16 cellular contexts compared by ENCODE assay signal in genomic region chr16:88680554-88681083, GRCh38. TPM values are rescaled to one million over a fixed set of nuclear protein-coding genes. Genes with fewer than 3 reads are reported as not detected.
DNase-seq lines count a peak whose midpoint lies in the region; ATAC-seq and TF ChIP-seq lines count a peak whose summit lies in the region.
"Had no signal": no experiment of that assay in that cellular context is flagged by ENCODE, and none has a peak within 500 bp of the region (broad histone marks: within the 10 kb centered on the region; RNA-seq: fewer than 3 reads in every experiment).

No MANE protein-coding gene starts in this region.

- no peak for DNase-seq in activated CD4-positive, alpha-beta T cell treated with anti-CD3 and anti-CD28 coated beads, Interleukin-2, amount 10 ng/mL, durations not matched to agents 7 days and 5 days
- DNase-seq in activated CD4-positive, alpha-beta T cell treated with anti-CD3 and anti-CD28 coated beads, Interleukin-2, amount 50 U/mL, for 48 hours: no peak
- no peak for DNase-seq in GM23338 (ENCODE audit: low spot score)
- DNase-seq in activated CD4-positive, alpha-beta memory T cell treated with anti-CD3 and anti-CD28 coated beads for 36 hours: no peak
- no peak for DNase-seq in naive thymus-derived CD4-positive, alpha-beta T cell
- DNase-seq in RPMI8226: no peak
- DNase-seq: MV-4-11, NCI-H1930, SHP77 had no signal

- no peaks in the 10 kb centered on the region; the same call in 1 of the 2 replicates for H3F3A ChIP-seq in GM23338 (replicated peaks; ENCODE audit: low read depth)

- POLR2A ChIA-PET in activated CD4-positive, alpha-beta T cell treated with anti-CD3 and anti-CD28 coated beads, Interleukin-2, amount 10 ng/mL, durations not matched to agents 7 days and 5 days (lab: Charles Lee): no interaction called here
- POLR2A ChIA-PET in activated CD4-positive, alpha-beta memory T cell treated with anti-CD3 and anti-CD28 coated beads for 36 hours (lab: Charles Lee): interaction anchor here (0.9 to 2.3 kb wide), 3 partner anchors 20 to 110 kb away, joined by 3 to 16 read pairs (median 4); partner anchors contain the start of genes CTU2, RNF166 and ZC3H18
- POLR2A ChIA-PET in naive thymus-derived CD4-positive, alpha-beta T cell (lab: Charles Lee): interaction anchor here (0.7 to 4.1 kb wide), 6 partner anchors 9 to 110 kb away, joined by 5 to 47 read pairs (median 6); partner anchors contain the start of genes CTU2 and RNF166

- H4K20me1 ChIP-seq in GM23338 (replicated peaks; ENCODE audit: insufficient read depth): 0 out of 2 replicates have a peak, but pooled peaks cover 5% of the 10 kb centered on the region

- H3K9me3 ChIP-seq in naive thymus-derived CD4-positive, alpha-beta T cell (ENCODE audit: control insufficient read depth in 2 of 3, low read length in 3 of 3): no peaks in the 10 kb centered on the region
- H3K9me3 ChIP-seq: upper lobe of left lung had no signal

- peak overlapping the region; percentile 59 for H3K4me3 Mint-ChIP-seq in activated CD4-positive, alpha-beta T cell treated with anti-CD3 and anti-CD28 coated beads, Interleukin-2, amount 10 ng/mL, durations not matched to agents 7 days and 5 days
- no peak overlapping the region for H3K4me3 Mint-ChIP-seq in GM23338
- peak overlapping the region; percentile 65 for H3K4me3 Mint-ChIP-seq in activated CD4-positive, alpha-beta memory T cell treated with anti-CD3 and anti-CD28 coated beads for 36 hours
- H3K4me3 Mint-ChIP-seq in naive thymus-derived CD4-positive, alpha-beta T cell: peak overlapping the region in 6 of 10 donors; percentile 74 to 86 (median 82)

- H3K27me3 ChIP-seq in GM23338 (ENCODE audit: insufficient read depth): no peaks in the 10 kb centered on the region
- no peaks in the 10 kb centered on the region for H3K27me3 ChIP-seq in naive thymus-derived CD4-positive, alpha-beta T cell (ENCODE audit: control insufficient read depth in 2 of 2, insufficient read depth in 2 of 2, low read length in 2 of 2)

- H3K79me2 ChIP-seq in GM23338 (replicated peaks; ENCODE audit: insufficient read depth): peaks cover 4% of the 10 kb centered on the region

- no peaks in the 10 kb centered on the region; the same call in 1 of the 2 replicates for H3K36me3 ChIP-seq in GM23338 (ENCODE audit: insufficient read depth)
- peaks cover 0 to 52% (median 13%) of the 10 kb centered on the region in 3 experiments for H3K36me3 ChIP-seq in naive thymus-derived CD4-positive, alpha-beta T cell (ENCODE audit: control insufficient read depth in 2 of 3, insufficient read depth in 3 of 3, low read length in 3 of 3)

- no peaks in the 10 kb centered on the region for H3K9me2 ChIP-seq in GM23338 (ENCODE audit: insufficient read depth)

- peaks cover 9% of the 10 kb centered on the region for H3K4me1 ChIP-seq in GM23338 (ENCODE audit: insufficient read depth)
- H3K4me1 ChIP-seq in naive thymus-derived CD4-positive, alpha-beta T cell (ENCODE audit: control insufficient read depth in 2 of 2, insufficient read depth in 2 of 2, low read length in 2 of 2): peaks cover 23 to 38% of the 10 kb centered on the region in 2 donors

- H3K9me3 Mint-ChIP-seq in activated CD4-positive, alpha-beta T cell treated with anti-CD3 and anti-CD28 coated beads, Interleukin-2, amount 10 ng/mL, durations not matched to agents 7 days and 5 days: no peaks in the 10 kb centered on the region
- H3K9me3 Mint-ChIP-seq in GM23338: no peaks in the 10 kb centered on the region
- H3K9me3 Mint-ChIP-seq in activated CD4-positive, alpha-beta memory T cell treated with anti-CD3 and anti-CD28 coated beads for 36 hours: no peaks in the 10 kb centered on the region
- H3K9me3 Mint-ChIP-seq in naive thymus-derived CD4-positive, alpha-beta T cell: no peaks in the 10 kb centered on the region

- intact Hi-C loops in activated CD4-positive, alpha-beta memory T cell treated with anti-CD3 and anti-CD28 coated beads for 36 hours (cut with micrococcal nuclease): loop anchor here (1.0 to 10.0 kb wide), 4 partner anchors 21 to 102 kb away; partner anchors contain the start of genes CYBA and IL17C
- intact Hi-C loops in naive thymus-derived CD4-positive, alpha-beta T cell (cut with micrococcal nuclease): loop anchor here (1.0 to 10.0 kb wide), 4 partner anchors 17 to 226 kb away; partner anchors contain the start of genes CYBA (in 1 of the 2), MVD (in 1 of the 2) and ZFPM1 (in 1 of the 2)

- H3K36me3 Mint-ChIP-seq in activated CD4-positive, alpha-beta T cell treated with anti-CD3 and anti-CD28 coated beads, Interleukin-2, amount 10 ng/mL, durations not matched to agents 7 days and 5 days (ENCODE audit: low read depth): peaks cover 29% of the 10 kb centered on the region
- H3K36me3 Mint-ChIP-seq in GM23338 (ENCODE audit: low read depth): peaks cover 3% of the 10 kb centered on the region; the same call in 2 of the 3 replicates
- peaks cover 4% of the 10 kb centered on the region for H3K36me3 Mint-ChIP-seq in activated CD4-positive, alpha-beta memory T cell treated with anti-CD3 and anti-CD28 coated beads for 36 hours
- H3K36me3 Mint-ChIP-seq in naive thymus-derived CD4-positive, alpha-beta T cell: peaks cover 0 to 14% (median 0%) of the 10 kb centered on the region in 5 donors

- CTCF ChIA-PET in activated CD4-positive, alpha-beta T cell treated with anti-CD3 and anti-CD28 coated beads, Interleukin-2, amount 10 ng/mL, durations not matched to agents 7 days and 5 days (lab: Charles Lee): interaction anchor here (0.6 to 1.2 kb wide), 2 partner anchors 52 to 83 kb away, joined by 3 read pairs; no protein-coding TSS in a partner anchor
- CTCF ChIA-PET in activated CD4-positive, alpha-beta memory T cell treated with anti-CD3 and anti-CD28 coated beads for 36 hours (lab: Charles Lee): interaction anchor here (0.6 to 1.5 kb wide), 8 partner anchors 9 to 126 kb away, joined by 3 to 6 read pairs (median 4); no protein-coding TSS in a partner anchor
- CTCF ChIA-PET in naive thymus-derived CD4-positive, alpha-beta T cell (lab: Charles Lee): interaction anchor here (0.5 to 1.0 kb wide), 4 partner anchors 11 to 560 kb away, joined by 3 to 4 read pairs (median 3); no protein-coding TSS in a partner anchor

- TF ChIP-seq CTCF in GM23338 (conservative IDR thresholded peaks at IDR 0.05; ENCODE audit: low read depth in 2 of 2): no peak

- no peak overlapping the region for H3K4me3 ChIP-seq in GM23338
- no peak overlapping the region for H3K4me3 ChIP-seq in naive thymus-derived CD4-positive, alpha-beta T cell (ENCODE audit: low read length)
- H3K4me3 ChIP-seq: upper lobe of left lung had no signal

- H3K27ac ChIP-seq in GM23338 (ENCODE audit: low read depth): no peak overlapping the region
- peak overlapping the region; percentile 4 for H3K27ac ChIP-seq in naive thymus-derived CD4-positive, alpha-beta T cell (ENCODE audit: low read depth, low read length)

- H3K4me2 ChIP-seq in GM23338: no peak overlapping the region

- H3K4me1 Mint-ChIP-seq in activated CD4-positive, alpha-beta T cell treated with anti-CD3 and anti-CD28 coated beads, Interleukin-2, amount 10 ng/mL, durations not matched to agents 7 days and 5 days: peaks cover 39% of the 10 kb centered on the region
- peaks cover 7% of the 10 kb centered on the region for H3K4me1 Mint-ChIP-seq in GM23338
- peaks cover 40% of the 10 kb centered on the region for H3K4me1 Mint-ChIP-seq in activated CD4-positive, alpha-beta memory T cell treated with anti-CD3 and anti-CD28 coated beads for 36 hours (ENCODE audit: low read depth)
- peaks cover 22 to 47% (median 32%) of the 10 kb centered on the region in 7 donors for H3K4me1 Mint-ChIP-seq in naive thymus-derived CD4-positive, alpha-beta T cell

- ATAC-seq in GM23338: no peak
- ATAC-seq in naive thymus-derived CD4-positive, alpha-beta T cell: no peak
- no peak for ATAC-seq in esophagus mucosa
- ATAC-seq in HG02588 (IDR thresholded peaks at IDR 0.05; ENCODE audit: unreplicated experiment): no peak
- ATAC-seq: right cardiac atrium had no signal

- no peak overlapping the region for H2AFZ ChIP-seq in GM23338

- no peaks in the 10 kb centered on the region for H3K27me3 Mint-ChIP-seq in activated CD4-positive, alpha-beta T cell treated with anti-CD3 and anti-CD28 coated beads, Interleukin-2, amount 10 ng/mL, durations not matched to agents 7 days and 5 days
- peaks cover 21% of the 10 kb centered on the region for H3K27me3 Mint-ChIP-seq in GM23338 (ENCODE audit: insufficient read depth, low read depth, poor library complexity)
- H3K27me3 Mint-ChIP-seq in activated CD4-positive, alpha-beta memory T cell treated with anti-CD3 and anti-CD28 coated beads for 36 hours: no peaks in the 10 kb centered on the region
- no peaks in the 10 kb centered on the region for H3K27me3 Mint-ChIP-seq in naive thymus-derived CD4-positive, alpha-beta T cell

- peak overlapping the region; percentile 96 for H3K27ac Mint-ChIP-seq in activated CD4-positive, alpha-beta T cell treated with anti-CD3 and anti-CD28 coated beads, Interleukin-2, amount 10 ng/mL, durations not matched to agents 7 days and 5 days
- H3K27ac Mint-ChIP-seq in GM23338: 0 out of 2 replicates have a peak overlapping the region, but pooled peaks have one; percentile 70
- H3K27ac Mint-ChIP-seq in activated CD4-positive, alpha-beta memory T cell treated with anti-CD3 and anti-CD28 coated beads for 36 hours: peak overlapping the region; percentile 96
- peak overlapping the region in 7 of 9 donors; percentile 42 to 94 (median 89) for H3K27ac Mint-ChIP-seq in naive thymus-derived CD4-positive, alpha-beta T cell

RNA-seq across cellular contexts. Expression of gene SNAI3, which starts 5.7 kb away (rescaled TPM):
- total RNA-seq in activated CD4-positive, alpha-beta T cell treated with anti-CD3 and anti-CD28 coated beads, Interleukin-2, amount 10 ng/mL, durations not matched to agents 7 days and 5 days: 10 to 100 TPM; 21.0 to 24.2 TPM
- total RNA-seq in GM23338 (2014; rRNA removed; shearing (Covaris generic)): 19.2 and 19.4 TPM in 2 replicates
- 10.0 and 10.3 TPM in 2 replicates for polyA plus RNA-seq in GM23338 (2016; fragmentation: Nextera tagmentation; extraction: Ambion mirVana)
- total RNA-seq in activated CD4-positive, alpha-beta memory T cell treated with anti-CD3 and anti-CD28 coated beads for 36 hours: 1 to 10 TPM; 5.5 to 5.8 TPM
- total RNA-seq in naive thymus-derived CD4-positive, alpha-beta T cell: 10 to 100 TPM in 1 of 5 experiments, 1 to 10 TPM in 4; 2.7 to 13.0 (median 6.1) TPM
- polyA plus RNA-seq in naive thymus-derived CD4-positive, alpha-beta T cell: 10 to 100 TPM in 1 of 2 donors, 1 to 10 TPM in 1; 6.5 to 13.5 TPM
- 0.28 TPM for total RNA-seq in esophagus mucosa
- total RNA-seq: bronchial epithelial cell, dermis blood vessel endothelial cell, NCI-H460 had no signal

RNA-seq across cellular contexts. Expression of gene MVD, which starts 17.7 kb away (rescaled TPM):
- 10 to 100 TPM; 65.3 to 72.3 TPM for total RNA-seq in activated CD4-positive, alpha-beta T cell treated with anti-CD3 and anti-CD28 coated beads, Interleukin-2, amount 10 ng/mL, durations not matched to agents 7 days and 5 days
- 144 and 149 TPM in 2 replicates for total RNA-seq in GM23338 (2014; rRNA removed; shearing (Covaris generic))
- polyA plus RNA-seq in GM23338 (2016; fragmentation: Nextera tagmentation; extraction: Ambion mirVana): 94.2 and 95.3 TPM in 2 replicates
- total RNA-seq in activated CD4-positive, alpha-beta memory T cell treated with anti-CD3 and anti-CD28 coated beads for 36 hours: 100 to 1,000 TPM; 111 to 113 TPM
- 10 to 100 TPM; 37.7 to 66.9 (median 42.7) TPM for total RNA-seq in naive thymus-derived CD4-positive, alpha-beta T cell
- 10 to 100 TPM; 12.9 to 23.5 TPM for polyA plus RNA-seq in naive thymus-derived CD4-positive, alpha-beta T cell
- 154 TPM for total RNA-seq in esophagus mucosa

RNA-seq across cellular contexts. Expression of gene RNF166, which starts 25.6 kb away (rescaled TPM):
- total RNA-seq in activated CD4-positive, alpha-beta T cell treated with anti-CD3 and anti-CD28 coated beads, Interleukin-2, amount 10 ng/mL, durations not matched to agents 7 days and 5 days: 100 to 1,000 TPM; 214 to 234 TPM
- total RNA-seq in GM23338 (2014; rRNA removed; shearing (Covaris generic)): 39.6 and 43.4 TPM in 2 replicates
- 24.9 and 27.8 TPM in 2 replicates for polyA plus RNA-seq in GM23338 (2016; fragmentation: Nextera tagmentation; extraction: Ambion mirVana)
- 10 to 100 TPM; 46.4 to 55.6 TPM for total RNA-seq in activated CD4-positive, alpha-beta memory T cell treated with anti-CD3 and anti-CD28 coated beads for 36 hours
- total RNA-seq in naive thymus-derived CD4-positive, alpha-beta T cell: 100 to 1,000 TPM in 4 of 5 experiments, 10 to 100 TPM in 1; 99.8 to 324 (median 133) TPM
- polyA plus RNA-seq in naive thymus-derived CD4-positive, alpha-beta T cell: 10 to 100 TPM; 67.7 to 88.9 TPM
- total RNA-seq in esophagus mucosa: 4.7 TPM

RNA-seq across cellular contexts. Expression of gene CTU2, which starts 25.7 kb away (rescaled TPM):
- total RNA-seq in activated CD4-positive, alpha-beta T cell treated with anti-CD3 and anti-CD28 coated beads, Interleukin-2, amount 10 ng/mL, durations not matched to agents 7 days and 5 days: 10 to 100 TPM; 20.5 to 27.2 TPM
- 15.4 and 22.3 TPM in 2 replicates for total RNA-seq in GM23338 (2014; rRNA removed; shearing (Covaris generic))
- polyA plus RNA-seq in GM23338 (2016; fragmentation: Nextera tagmentation; extraction: Ambion mirVana): 25.7 and 33.6 TPM in 2 replicates
- 10 to 100 TPM; 38.0 to 41.6 TPM for total RNA-seq in activated CD4-positive, alpha-beta memory T cell treated with anti-CD3 and anti-CD28 coated beads for 36 hours
- total RNA-seq in naive thymus-derived CD4-positive, alpha-beta T cell: 10 to 100 TPM; 26.0 to 43.3 (median 28.3) TPM
- 10 to 100 TPM; 13.0 to 14.8 TPM for polyA plus RNA-seq in naive thymus-derived CD4-positive, alpha-beta T cell
- total RNA-seq in esophagus mucosa: 14.3 TPM

RNA-seq across cellular contexts. Expression of gene CYBA, which starts 29.8 kb away (rescaled TPM):
- total RNA-seq in activated CD4-positive, alpha-beta T cell treated with anti-CD3 and anti-CD28 coated beads, Interleukin-2, amount 10 ng/mL, durations not matched to agents 7 days and 5 days: 100 to 1,000 TPM; 486 to 586 TPM
- 228 and 275 TPM in 2 replicates for total RNA-seq in GM23338 (2014; rRNA removed; shearing (Covaris generic))
- polyA plus RNA-seq in GM23338 (2016; fragmentation: Nextera tagmentation; extraction: Ambion mirVana): 281 and 285 TPM in 2 replicates
- 100 to 1,000 TPM; 262 to 265 TPM for total RNA-seq in activated CD4-positive, alpha-beta memory T cell treated with anti-CD3 and anti-CD28 coated beads for 36 hours
- total RNA-seq in naive thymus-derived CD4-positive, alpha-beta T cell: 100 to 1,000 TPM; 240 to 498 (median 281) TPM
- 100 to 1,000 TPM; 454 to 537 TPM for polyA plus RNA-seq in naive thymus-derived CD4-positive, alpha-beta T cell
- 66.3 TPM for total RNA-seq in esophagus mucosa
